In genomic region chr16:67150058-67150832, GRCh38 we compare ENCODE assay signal across 1 cellular context.
TF ChIP-seq lines count a peak whose summit lies in the region.

No MANE protein-coding gene starts in this region.

TF ChIP-seq in A549, 52 proteins besides CTCF, POLR2A, EP300 and RAD21 (continued from another document):
- TF ChIP-seq, protein P1, sequence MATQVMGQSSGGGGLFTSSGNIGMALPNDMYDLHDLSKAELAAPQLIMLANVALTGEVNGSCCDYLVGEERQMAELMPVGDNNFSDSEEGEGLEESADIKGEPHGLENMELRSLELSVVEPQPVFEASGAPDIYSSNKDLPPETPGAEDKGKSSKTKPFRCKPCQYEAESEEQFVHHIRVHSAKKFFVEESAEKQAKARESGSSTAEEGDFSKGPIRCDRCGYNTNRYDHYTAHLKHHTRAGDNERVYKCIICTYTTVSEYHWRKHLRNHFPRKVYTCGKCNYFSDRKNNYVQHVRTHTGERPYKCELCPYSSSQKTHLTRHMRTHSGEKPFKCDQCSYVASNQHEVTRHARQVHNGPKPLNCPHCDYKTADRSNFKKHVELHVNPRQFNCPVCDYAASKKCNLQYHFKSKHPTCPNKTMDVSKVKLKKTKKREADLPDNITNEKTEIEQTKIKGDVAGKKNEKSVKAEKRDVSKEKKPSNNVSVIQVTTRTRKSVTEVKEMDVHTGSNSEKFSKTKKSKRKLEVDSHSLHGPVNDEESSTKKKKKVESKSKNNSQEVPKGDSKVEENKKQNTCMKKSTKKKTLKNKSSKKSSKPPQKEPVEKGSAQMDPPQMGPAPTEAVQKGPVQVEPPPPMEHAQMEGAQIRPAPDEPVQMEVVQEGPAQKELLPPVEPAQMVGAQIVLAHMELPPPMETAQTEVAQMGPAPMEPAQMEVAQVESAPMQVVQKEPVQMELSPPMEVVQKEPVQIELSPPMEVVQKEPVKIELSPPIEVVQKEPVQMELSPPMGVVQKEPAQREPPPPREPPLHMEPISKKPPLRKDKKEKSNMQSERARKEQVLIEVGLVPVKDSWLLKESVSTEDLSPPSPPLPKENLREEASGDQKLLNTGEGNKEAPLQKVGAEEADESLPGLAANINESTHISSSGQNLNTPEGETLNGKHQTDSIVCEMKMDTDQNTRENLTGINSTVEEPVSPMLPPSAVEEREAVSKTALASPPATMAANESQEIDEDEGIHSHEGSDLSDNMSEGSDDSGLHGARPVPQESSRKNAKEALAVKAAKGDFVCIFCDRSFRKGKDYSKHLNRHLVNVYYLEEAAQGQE (IDR thresholded peaks at IDR 0.05) = no peak
- TF ChIP-seq TP53 (CRISPR knock-in tag; IDR thresholded peaks at IDR 0.05) = 0 out of 2 replicates have a peak, but pooled peaks have one; percentile 25
- TF ChIP-seq MAZ (IDR thresholded peaks at IDR 0.05; ENCODE audit: borderline replicate concordance, low read depth, low read length) = no peak
- TF ChIP-seq POLR2AphosphoS2 (conservative IDR thresholded peaks at IDR 0.05; ENCODE audit: low read length) = no peak
- peak; percentile 43; the same call in 1 of the 2 replicates for TF ChIP-seq TFCP2L1 (CRISPR knock-in tag; IDR thresholded peaks at IDR 0.05)
- no peak for TF ChIP-seq KDM5A (IDR thresholded peaks at IDR 0.05)
- no peak for TF ChIP-seq FOSL2 (IDR thresholded peaks at IDR 0.05)
- no peak for TF ChIP-seq FOSL2 (CRISPR knock-in tag; IDR thresholded peaks at IDR 0.05)
